Comparison of ENCODE assay signal across 15 cellular contexts in the genomic region with DNA sequence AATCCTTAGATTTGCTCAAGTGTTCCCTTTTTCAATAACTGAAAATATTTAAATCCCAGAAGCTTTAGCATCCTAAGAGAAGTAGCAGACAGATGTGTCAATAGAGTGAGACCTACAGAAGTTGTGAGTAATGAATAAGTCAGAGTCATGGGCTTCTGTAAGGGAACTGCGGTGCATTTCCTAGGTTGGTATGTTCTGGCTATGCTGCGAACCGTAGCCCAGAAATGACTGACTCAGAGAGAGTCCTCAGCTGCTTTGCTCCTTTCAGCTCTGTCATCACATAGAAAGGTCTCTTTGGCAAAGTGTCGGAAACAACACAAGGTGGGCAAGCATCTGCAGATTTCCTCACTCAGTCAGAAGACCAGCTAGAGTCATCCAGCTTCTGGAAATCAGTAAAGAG.
DNase-seq lines count a peak whose midpoint lies in the region; ATAC-seq lines count a peak whose summit lies in the region.
"Had no signal": no experiment of that assay in that cellular context is flagged by ENCODE, and none has a peak within 500 bp of the region (broad histone marks: within the 10 kb centered on the region; RNA-seq: fewer than 3 reads in every experiment).

No MANE protein-coding gene starts in this region.

- peak; percentile 92 for DNase-seq in EH (ENCODE audit: low read depth)
- DNase-seq in RKO (ENCODE audit: low spot score) = peak; percentile 67
- DNase-seq in dedifferentiated amniotic fluid mesenchymal stem cell (ENCODE audit: extremely low spot score) = peak; percentile 72
- DNase-seq in non-pigmented ciliary epithelial cell (ENCODE audit: low read depth) = peak; percentile 90
- DNase-seq in NCI-H524 treated with DMSO at 0.1 percent for 48 hours (lab: John Stamatoyannopoulos, UW) = no peak
- DNase-seq: activated CD8-positive, alpha-beta memory T cell treated with anti-CD3 and anti-CD28 coated beads for 24 hours; activated naive CD4-positive, alpha-beta T cell; foreskin melanocyte; Karpas-422; NCI-H2081; retina; SHP77 treated with DMSO at 0.1 percent for 48 hours had no signal

- ATAC-seq in GM18511 (IDR thresholded peaks at IDR 0.05; ENCODE audit: unreplicated experiment) (no peak), GM21526 (IDR thresholded peaks at IDR 0.05; ENCODE audit: low FRiP score, unreplicated experiment) (no peak), HG02798 (IDR thresholded peaks at IDR 0.05; ENCODE audit: poor library complexity, unreplicated experiment) (no peak)
